ENCODE assay signal across 19 cellular contexts in genomic region chr1:31243451-31244286, GRCh38. TPM values are rescaled to one million over a fixed set of nuclear protein-coding genes. Genes with fewer than 3 reads are reported as not detected.
A peak's percentile ranks its signal among the peaks of the same experiment; 100 is the strongest.
DNase-seq lines count a peak whose midpoint lies in the region; ATAC-seq and TF ChIP-seq lines count a peak whose summit lies in the region.
"Had no signal": no experiment of that assay in that cellular context is flagged by ENCODE, and none has a peak within 500 bp of the region (broad histone marks: within the 10 kb centered on the region; RNA-seq: fewer than 3 reads in every experiment).

No MANE protein-coding gene starts in this region.

- POLR2A ChIA-PET in WTC11 (lab: Charles Lee), result no interaction called here

- TF ChIP-seq CTCF in fibroblast of villous mesenchyme (IDR thresholded peaks at IDR 0.05; ENCODE audit: insufficient read depth, low read depth, low read length), result no peak
- no peak for TF ChIP-seq CTCF in sigmoid colon (IDR thresholded peaks at IDR 0.05)
- TF ChIP-seq CTCF in WTC11 (IDR thresholded peaks at IDR 0.05), result no peak

- H3K4me3 Mint-ChIP-seq in WTC11, result no peak overlapping the region
- H3K4me3 Mint-ChIP-seq: CD8-positive, alpha-beta T cell had no signal

- no peaks in the 10 kb centered on the region for H3K9me3 ChIP-seq in sigmoid colon
- H3K9me3 ChIP-seq: A549, heart left ventricle, Peyer's patch, upper lobe of left lung had no signal

- no peak for TF ChIP-seq EP300 in sigmoid colon (IDR thresholded peaks at IDR 0.05)

- CTCF ChIA-PET in WTC11 (lab: Charles Lee), result interaction anchor here (1.0 to 1.6 kb wide), 2 partner anchors 58 to 62 kb away, joined by 3 to 5 read pairs; no protein-coding TSS in a partner anchor

- TF ChIP-seq POLR2A in sigmoid colon (IDR thresholded peaks at IDR 0.05), result no peak

- no peaks in the 10 kb centered on the region for H3K36me3 Mint-ChIP-seq in WTC11
- H3K36me3 Mint-ChIP-seq: CD8-positive, alpha-beta T cell had no signal

- no peaks in the 10 kb centered on the region for H3K36me3 ChIP-seq in sigmoid colon
- H3K36me3 ChIP-seq: heart left ventricle, Peyer's patch, upper lobe of left lung had no signal

- H3K27me3 ChIP-seq in sigmoid colon, result peaks cover 14 to 27% (median 23%) of the 10 kb centered on the region in 3 donors

- WGBS in sigmoid colon, 2 donors, result 78 to 80% methylated on average over 11 of the region's 11 CpGs

- peaks cover 18% of the 10 kb centered on the region for H3K27me3 Mint-ChIP-seq in WTC11 (ENCODE audit: low read depth)

- no peak overlapping the region for H3K27ac Mint-ChIP-seq in WTC11
- H3K27ac Mint-ChIP-seq: CD8-positive, alpha-beta T cell had no signal

- H3K9me3 Mint-ChIP-seq in WTC11, result no peaks in the 10 kb centered on the region
- H3K9me3 Mint-ChIP-seq: CD8-positive, alpha-beta T cell had no signal

- peaks cover 12% of the 10 kb centered on the region for H3K4me1 Mint-ChIP-seq in WTC11

- no peak overlapping the region for H3K4me3 ChIP-seq in fibroblast of villous mesenchyme (ENCODE audit: low read depth, low read length)
- no peak overlapping the region for H3K4me3 ChIP-seq in sigmoid colon
- H3K4me3 ChIP-seq: A549, heart left ventricle, Peyer's patch, upper lobe of left lung had no signal

- DNase-seq in NCI-H1694 treated with DMSO at 0.1 percent for 48 hours (lab: John Stamatoyannopoulos, UW) (peak; percentile 8), NCI-H1694 (lab: John Stamatoyannopoulos, UW) (no peak), NCI-H526 (lab: John Stamatoyannopoulos, UW) (peak; percentile 89 to 93), fibroblast of villous mesenchyme (ENCODE audit: low read depth) (peak; percentile 69), sigmoid colon (peak; percentile 4), WTC11 (ENCODE audit: low spot score) (no peak), cerebellar nuclear complex (lab: John Stamatoyannopoulos, UW) (no peak), Right ventricle myocardium inferior (ENCODE audit: missing footprints) (no peak)
- DNase-seq: activated naive CD4-positive, alpha-beta T cell treated with anti-CD3 and anti-CD28 coated beads, Interleukin-2, amount 50 U/mL, for 16 hours; CD8-positive, alpha-beta T cell; heart left ventricle; left cardiac atrium; Peyer's patch; stimulated activated CD4-positive, alpha-beta T cell treated with anti-CD3 and anti-CD28 coated beads, Interleukin-4, amount 100 ng/mL, for 1 hour; T-helper 1 cell; upper lobe of left lung had no signal

- ATAC-seq in WTC11 (no peak), Right ventricle myocardium inferior (no peak)
- ATAC-seq: A549; activated CD4-positive, CD25-positive, alpha-beta regulatory T cell treated with anti-CD3 and anti-CD28 coated beads, Interleukin-2, amount 50 U/mL, for 24 hours; CD8-positive, alpha-beta T cell; heart left ventricle; left cardiac atrium had no signal

- H3K27ac ChIP-seq in sigmoid colon, result no peak overlapping the region
- H3K27ac ChIP-seq: A549, heart left ventricle, Peyer's patch, upper lobe of left lung had no signal

- peaks cover 0 to 14% (median 13%) of the 10 kb centered on the region in 4 donors for H3K4me1 ChIP-seq in sigmoid colon
- H3K4me1 ChIP-seq: A549 had no signal

- intact Hi-C loops in sigmoid colon (cut with DNase I) (no loop called here), Right ventricle myocardium inferior (cut with DNase I) (no loop called here)

TF ChIP-seq in WTC11, 78 proteins besides CTCF, POLR2A, EP300 and RAD21:
- no peak for TF ChIP-seq E2F4 (CRISPR knock-in tag; IDR thresholded peaks at IDR 0.05; ENCODE audit: borderline replicate concordance, low read depth)
- TF ChIP-seq FOXP1 (CRISPR knock-in tag; IDR thresholded peaks at IDR 0.05; ENCODE audit: borderline replicate concordance), result no peak
- no peak for TF ChIP-seq ZNF396 (CRISPR knock-in tag; IDR thresholded peaks at IDR 0.05; ENCODE audit: borderline replicate concordance)
- TF ChIP-seq MXD4 (CRISPR knock-in tag; IDR thresholded peaks at IDR 0.05; ENCODE audit: borderline replicate concordance), result no peak
- no peak for TF ChIP-seq SP1 (CRISPR knock-in tag; conservative IDR thresholded peaks at IDR 0.05)
- no peak for TF ChIP-seq E2F1 (CRISPR knock-in tag; IDR thresholded peaks at IDR 0.05)
- TF ChIP-seq, protein P1, sequence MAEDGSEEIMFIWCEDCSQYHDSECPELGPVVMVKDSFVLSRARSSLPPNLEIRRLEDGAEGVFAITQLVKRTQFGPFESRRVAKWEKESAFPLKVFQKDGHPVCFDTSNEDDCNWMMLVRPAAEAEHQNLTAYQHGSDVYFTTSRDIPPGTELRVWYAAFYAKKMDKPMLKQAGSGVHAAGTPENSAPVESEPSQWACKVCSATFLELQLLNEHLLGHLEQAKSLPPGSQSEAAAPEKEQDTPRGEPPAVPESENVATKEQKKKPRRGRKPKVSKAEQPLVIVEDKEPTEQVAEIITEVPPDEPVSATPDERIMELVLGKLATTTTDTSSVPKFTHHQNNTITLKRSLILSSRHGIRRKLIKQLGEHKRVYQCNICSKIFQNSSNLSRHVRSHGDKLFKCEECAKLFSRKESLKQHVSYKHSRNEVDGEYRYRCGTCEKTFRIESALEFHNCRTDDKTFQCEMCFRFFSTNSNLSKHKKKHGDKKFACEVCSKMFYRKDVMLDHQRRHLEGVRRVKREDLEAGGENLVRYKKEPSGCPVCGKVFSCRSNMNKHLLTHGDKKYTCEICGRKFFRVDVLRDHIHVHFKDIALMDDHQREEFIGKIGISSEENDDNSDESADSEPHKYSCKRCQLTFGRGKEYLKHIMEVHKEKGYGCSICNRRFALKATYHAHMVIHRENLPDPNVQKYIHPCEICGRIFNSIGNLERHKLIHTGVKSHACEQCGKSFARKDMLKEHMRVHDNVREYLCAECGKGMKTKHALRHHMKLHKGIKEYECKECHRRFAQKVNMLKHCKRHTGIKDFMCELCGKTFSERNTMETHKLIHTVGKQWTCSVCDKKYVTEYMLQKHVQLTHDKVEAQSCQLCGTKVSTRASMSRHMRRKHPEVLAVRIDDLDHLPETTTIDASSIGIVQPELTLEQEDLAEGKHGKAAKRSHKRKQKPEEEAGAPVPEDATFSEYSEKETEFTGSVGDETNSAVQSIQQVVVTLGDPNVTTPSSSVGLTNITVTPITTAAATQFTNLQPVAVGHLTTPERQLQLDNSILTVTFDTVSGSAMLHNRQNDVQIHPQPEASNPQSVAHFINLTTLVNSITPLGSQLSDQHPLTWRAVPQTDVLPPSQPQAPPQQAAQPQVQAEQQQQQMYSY (CRISPR knock-in tag; IDR thresholded peaks at IDR 0.05), result no peak
- no peak for TF ChIP-seq NFE2L1 (CRISPR knock-in tag; IDR thresholded peaks at IDR 0.05)
- TF ChIP-seq ZNF317 (CRISPR knock-in tag; IDR thresholded peaks at IDR 0.05; ENCODE audit: borderline replicate concordance, low read depth), result no peak
- no peak for TF ChIP-seq ZNF219 (CRISPR knock-in tag; IDR thresholded peaks at IDR 0.05; ENCODE audit: borderline replicate concordance)
- TF ChIP-seq NFATC4 (CRISPR knock-in tag; IDR thresholded peaks at IDR 0.05), result no peak
- TF ChIP-seq HMGA2 (CRISPR knock-in tag; IDR thresholded peaks at IDR 0.05), result no peak
- TF ChIP-seq GABPB1 (CRISPR knock-in tag; IDR thresholded peaks at IDR 0.05), result no peak
- TF ChIP-seq, protein P2, sequence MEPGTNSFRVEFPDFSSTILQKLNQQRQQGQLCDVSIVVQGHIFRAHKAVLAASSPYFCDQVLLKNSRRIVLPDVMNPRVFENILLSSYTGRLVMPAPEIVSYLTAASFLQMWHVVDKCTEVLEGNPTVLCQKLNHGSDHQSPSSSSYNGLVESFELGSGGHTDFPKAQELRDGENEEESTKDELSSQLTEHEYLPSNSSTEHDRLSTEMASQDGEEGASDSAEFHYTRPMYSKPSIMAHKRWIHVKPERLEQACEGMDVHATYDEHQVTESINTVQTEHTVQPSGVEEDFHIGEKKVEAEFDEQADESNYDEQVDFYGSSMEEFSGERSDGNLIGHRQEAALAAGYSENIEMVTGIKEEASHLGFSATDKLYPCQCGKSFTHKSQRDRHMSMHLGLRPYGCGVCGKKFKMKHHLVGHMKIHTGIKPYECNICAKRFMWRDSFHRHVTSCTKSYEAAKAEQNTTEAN (CRISPR knock-in tag; IDR thresholded peaks at IDR 0.05), result no peak
- no peak for TF ChIP-seq ZNF263 (CRISPR knock-in tag; IDR thresholded peaks at IDR 0.05; ENCODE audit: low read depth)
- TF ChIP-seq SMAD3 (CRISPR knock-in tag; IDR thresholded peaks at IDR 0.05; ENCODE audit: borderline replicate concordance), result no peak

RNA-seq across cellular contexts. Expression of gene NKAIN1, which starts 4.0 kb away (rescaled TPM):
- total RNA-seq in fibroblast of villous mesenchyme (not detected in 2 replicates), sigmoid colon (1 to 10 TPM in 1 of 4 donors, under 1 TPM in 2, not detected in 1; 0.28 to 1.4 (median 0.33) TPM), WTC11 (2021) (34.0 to 36.8 TPM (median 35.3 TPM) in 3 replicates), Right ventricle myocardium inferior (0.14 TPM)
- polyA plus RNA-seq in sigmoid colon, result under 1 TPM in 1 of 3 donors, not detected in 2; 0.36 TPM
- total RNA-seq: CD8-positive, alpha-beta T cell; MCF 10A; Peyer's patch had no signal
- polyA plus RNA-seq: heart left ventricle had no signal

RNA-seq across cellular contexts. Expression of gene SNRNP40, which starts 52.9 kb away (rescaled TPM):
- total RNA-seq in fibroblast of villous mesenchyme (85.7 and 114 TPM in 2 replicates), sigmoid colon (10 to 100 TPM; 19.4 to 36.4 (median 30.3) TPM), WTC11 (2021) (102 to 103 TPM (median 103 TPM) in 3 replicates), Right ventricle myocardium inferior (19.0 TPM)
- polyA plus RNA-seq in sigmoid colon, result 10 to 100 TPM; 21.0 to 36.2 (median 23.4) TPM

RNA-seq across cellular contexts. Expression of gene ZCCHC17, which starts 53.2 kb away (rescaled TPM):
- total RNA-seq in fibroblast of villous mesenchyme (25.4 and 45.3 TPM in 2 replicates), sigmoid colon (10 to 100 TPM; 23.3 to 33.2 (median 25.7) TPM), WTC11 (2021) (40.6 to 42.0 TPM (median 40.7 TPM) in 3 replicates), Right ventricle myocardium inferior (10.4 TPM)
- 10 to 100 TPM; 29.9 to 35.4 (median 31.7) TPM for polyA plus RNA-seq in sigmoid colon

Comparison
In these comparisons a context has a peak if more than half of its experiments do, and no peak if none do; other contexts are left out.
1. DNase-seq: peak in NCI-H1694 treated with DMSO at 0.1 percent for 48 hours (single experiment), NCI-H526 (2 of 2), fibroblast of villous mesenchyme (single experiment) and sigmoid colon (single experiment); none in NCI-H1694 (single experiment), WTC11 (single experiment), cerebellar nuclear complex (0 of 2) and Right ventricle myocardium inferior (single experiment).
2. RNA of gene NKAIN1, which starts 4.0 kb away (total RNA-seq): 34.0 to 36.8 TPM in WTC11; 0.28 to 1.4 TPM in sigmoid colon, 0.14 TPM in Right ventricle myocardium inferior (single experiment) and not detected in fibroblast of villous mesenchyme; every median in the first group is over 10 times any median in the second.